Comparison of ENCODE assay signal across 2 cellular contexts in the genomic region with DNA sequence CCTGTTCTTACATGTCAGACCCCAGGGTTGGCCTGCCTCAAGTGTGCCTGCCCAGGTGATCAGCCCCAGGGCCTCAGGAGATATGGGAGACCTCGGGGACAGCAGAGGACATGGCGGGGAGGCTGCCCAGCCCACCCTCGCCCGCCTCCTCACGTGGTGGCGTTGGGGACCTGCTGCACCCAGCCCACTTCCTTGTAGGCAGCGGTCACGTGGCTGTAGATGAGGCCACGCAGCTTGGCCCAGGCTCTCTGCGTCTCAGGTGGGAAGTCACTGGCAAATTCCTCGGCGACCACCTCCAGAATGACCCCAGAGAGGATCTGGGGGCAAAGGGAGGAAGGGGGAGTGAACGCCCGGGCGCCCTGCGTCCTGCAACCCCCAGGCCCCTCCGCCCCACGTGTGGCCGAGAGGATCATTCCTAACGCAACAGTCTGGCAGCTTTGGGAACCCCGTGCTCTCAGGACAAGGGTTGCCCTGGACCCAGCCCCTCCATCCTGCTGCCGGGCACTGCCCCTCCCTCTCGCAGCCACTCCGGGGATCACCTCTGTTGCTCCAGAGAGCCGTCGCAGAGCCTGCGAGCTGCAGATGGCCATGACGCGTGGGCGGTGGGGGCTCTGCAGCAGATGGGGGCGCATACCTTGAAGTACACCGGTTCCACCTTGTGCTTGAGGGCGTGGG.
TF ChIP-seq lines count a peak whose summit lies in the region.

No MANE protein-coding gene starts in this region.

TF ChIP-seq in SK-N-SH, 30 proteins besides CTCF, POLR2A, EP300 and RAD21:
- TF ChIP-seq IRF3 (IDR thresholded peaks at IDR 0.05; ENCODE audit: low read depth, low read length) (no peak), USF1 (IDR thresholded peaks at IDR 0.05; ENCODE audit: borderline replicate concordance, low read depth) (no peak), FOSL2 (IDR thresholded peaks at IDR 0.05; ENCODE audit: borderline replicate concordance, low read depth) (no peak), MEF2A (IDR thresholded peaks at IDR 0.05; ENCODE audit: borderline replicate concordance, low read depth) (no peak), PBX3 (IDR thresholded peaks at IDR 0.05) (no peak), TEAD4 (IDR thresholded peaks at IDR 0.05; ENCODE audit: borderline replicate concordance, insufficient read depth) (no peak), TAF1 (IDR thresholded peaks at IDR 0.05; ENCODE audit: borderline replicate concordance, low read depth, low read length) (no peak), MXI1 (IDR thresholded peaks at IDR 0.05; ENCODE audit: low read depth, low read length) (no peak)

TF ChIP-seq in SK-N-SH treated with all-trans-retinoic acid at 6 μM for 48 hours, 23 proteins besides CTCF, POLR2A, EP300 and RAD21 (continued from another document):
- TF ChIP-seq BACH2 (CRISPR knock-in tag; IDR thresholded peaks at IDR 0.05; ENCODE audit: borderline replicate concordance) (no peak), ARNTL (CRISPR knock-in tag; IDR thresholded peaks at IDR 0.05; ENCODE audit: borderline replicate concordance, low read depth) (no peak)
